ENCODE assay signal across 19 cellular contexts in the genomic region with DNA sequence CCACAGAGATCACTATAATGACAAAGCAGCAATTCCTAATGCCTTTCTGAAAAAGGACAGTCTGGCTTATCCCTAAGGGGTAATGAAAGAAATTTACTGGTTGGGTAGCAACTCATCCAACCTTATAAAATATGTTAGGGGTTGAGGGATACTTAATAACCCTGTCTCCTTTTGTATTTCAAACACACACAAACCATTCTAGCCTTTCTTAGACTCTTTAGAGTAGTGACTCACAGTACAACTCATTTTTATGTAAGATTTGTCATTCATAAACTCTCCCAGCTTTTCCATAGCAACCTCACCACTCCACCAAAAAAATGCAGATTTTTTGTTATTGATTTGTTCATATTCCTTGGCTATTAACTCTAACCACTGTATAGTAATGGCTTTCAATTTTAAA.
"Had no signal": no experiment of that assay in that cellular context is flagged by ENCODE, and none has a peak within 500 bp of the region (broad histone marks: within the 10 kb centered on the region; RNA-seq: fewer than 3 reads in every experiment).

No MANE protein-coding gene starts in this region.

- H3K36me3 Mint-ChIP-seq: naive B cell; stimulated activated memory B cell treated with anti-CD40 and anti-IgM and Interleukin-4, amounts not matched to agents 10 μg/mL and 1 μg/mL and 100 μg/mL, for 72 hours; T-cell had no signal

- H3K9me3 Mint-ChIP-seq: activated T-helper 17 cell treated with anti-CD3 and anti-CD28 coated beads, Interleukin-2, amount 50 U/mL, for 72 hours had no signal

- H3K4me3 Mint-ChIP-seq: activated T-helper 17 cell treated with anti-CD3 and anti-CD28 coated beads, Interleukin-2, amount 50 U/mL, for 72 hours; naive B cell; stimulated activated memory B cell treated with anti-CD40 and anti-IgM and Interleukin-4, amounts not matched to agents 10 μg/mL and 1 μg/mL and 100 μg/mL, for 72 hours; T-cell had no signal

- FAIRE-seq: frontal cortex had no signal

- DNase-seq: activated CD4-positive, alpha-beta T cell treated with anti-CD3 and anti-CD28 coated beads, Interleukin-2, amount 50 U/mL, for 4 hours; activated CD4-positive, CD25-positive, alpha-beta regulatory T cell treated with anti-CD3 and anti-CD28 coated beads, Interleukin-2, amount 50 U/mL, for 72 hours; activated naive CD4-positive, alpha-beta T cell treated with Interleukin-2 at 50 U/mL for 16 hours; anterior cingulate cortex; heart left ventricle; left colon; lower lobe of right lung; naive B cell; ovary; stimulated activated CD4-positive, alpha-beta T cell treated with anti-CD3 and anti-CD28 coated beads, Interleukin-2, amount 100 ng/mL, for 48 hours; T-cell; T1000; tibial artery; uterus had no signal

- H3K9me3 ChIP-seq: heart left ventricle, lower lobe of right lung, ovary, tibial artery, uterus had no signal

- ATAC-seq: activated T-helper 17 cell treated with anti-CD3 and anti-CD28 coated beads, Interleukin-2, amount 50 U/mL, for 72 hours; esophagus mucosa; heart left ventricle; left colon; lower lobe of right lung; stimulated activated memory B cell treated with anti-CD40 and anti-IgM and Interleukin-4, amounts not matched to agents 10 μg/mL and 1 μg/mL and 100 μg/mL, for 72 hours; T-cell had no signal

- H3K27ac ChIP-seq: cardiac muscle cell, heart left ventricle, lower lobe of right lung, ovary, tibial artery, uterus had no signal

- H3K4me1 Mint-ChIP-seq: activated T-helper 17 cell treated with anti-CD3 and anti-CD28 coated beads, Interleukin-2, amount 50 U/mL, for 72 hours; naive B cell; stimulated activated memory B cell treated with anti-CD40 and anti-IgM and Interleukin-4, amounts not matched to agents 10 μg/mL and 1 μg/mL and 100 μg/mL, for 72 hours; T-cell had no signal

- H3K36me3 ChIP-seq: cardiac muscle cell, heart left ventricle, lower lobe of right lung, ovary, tibial artery, uterus had no signal

- H3K27ac Mint-ChIP-seq: activated T-helper 17 cell treated with anti-CD3 and anti-CD28 coated beads, Interleukin-2, amount 50 U/mL, for 72 hours; naive B cell; stimulated activated memory B cell treated with anti-CD40 and anti-IgM and Interleukin-4, amounts not matched to agents 10 μg/mL and 1 μg/mL and 100 μg/mL, for 72 hours; T-cell had no signal

- H3K27me3 Mint-ChIP-seq: activated T-helper 17 cell treated with anti-CD3 and anti-CD28 coated beads, Interleukin-2, amount 50 U/mL, for 72 hours; naive B cell; stimulated activated memory B cell treated with anti-CD40 and anti-IgM and Interleukin-4, amounts not matched to agents 10 μg/mL and 1 μg/mL and 100 μg/mL, for 72 hours; T-cell had no signal

- H3K27me3 ChIP-seq: cardiac muscle cell, heart left ventricle, ovary, tibial artery, uterus had no signal

- H3K4me1 ChIP-seq: heart left ventricle, lower lobe of right lung, tibial artery, uterus had no signal

- H3K4me3 ChIP-seq: cardiac muscle cell, heart left ventricle, lower lobe of right lung, ovary, tibial artery, uterus had no signal
